In genomic region chr7:21426958-21427860, GRCh38 we compare ENCODE assay signal across 8 cellular contexts. TPM values are rescaled to one million over a fixed set of nuclear protein-coding genes. Genes with fewer than 3 reads are reported as not detected.
DNase-seq lines count a peak whose midpoint lies in the region; ATAC-seq and TF ChIP-seq lines count a peak whose summit lies in the region.

No MANE protein-coding gene starts in this region.

- no peaks in the 10 kb centered on the region for H3K27me3 Mint-ChIP-seq in IgD-negative memory B cell

- DNase-seq in DMS153 (lab: John Stamatoyannopoulos, UW): peak; percentile 99
- peak; percentile 96 for DNase-seq in OCI-M1 (lab: John Stamatoyannopoulos, UW)
- peak; percentile 99 for DNase-seq in activated T-cell treated with anti-CD3 and anti-CD28 coated beads for 48 hours (ENCODE audit: low read depth)
- peak; percentile 62 for DNase-seq in epithelial cell of proximal tubule (ENCODE audit: low read depth)
- peak; percentile 99 for DNase-seq in mucosa of gallbladder (ENCODE audit: low spot score)
- peak; percentile 99 for DNase-seq in stimulated activated CD8-positive, alpha-beta memory T cell treated with anti-CD3 and anti-CD28 coated beads, Interleukin-4, amount 100 ng/mL, for 24 hours (ENCODE audit: low read depth)

- peak overlapping the region; percentile 96 to 100 (median 99) for H3K27ac Mint-ChIP-seq in IgD-negative memory B cell

- H3K36me3 Mint-ChIP-seq in IgD-negative memory B cell: no peaks in the 10 kb centered on the region

- TF ChIP-seq CTCF in epithelial cell of proximal tubule (conservative IDR thresholded peaks at IDR 0.05; ENCODE audit: low read depth, low read length): no peak

- H3K4me1 Mint-ChIP-seq in IgD-negative memory B cell: peaks cover 35 to 43% (median 39%) of the 10 kb centered on the region in 3 donors

- H3K4me3 ChIP-seq in epithelial cell of proximal tubule (ENCODE audit: low read depth, low read length): peak overlapping the region; percentile 91

- peak; percentile 76 for ATAC-seq in GM21576 (IDR thresholded peaks at IDR 0.05; ENCODE audit: unreplicated experiment)

- H3K9me3 Mint-ChIP-seq in IgD-negative memory B cell: no peaks in the 10 kb centered on the region

- peak overlapping the region; percentile 99 to 100 (median 99) for H3K4me3 Mint-ChIP-seq in IgD-negative memory B cell

RNA-seq across cellular contexts. Expression of gene SP4, which starts 0.7 kb away (rescaled TPM):
- 12.6 TPM for polyA plus RNA-seq in IgD-negative memory B cell
- total RNA-seq in epithelial cell of proximal tubule: 3.3 and 4.6 TPM in 2 replicates
- total RNA-seq in mucosa of gallbladder: 6.3 TPM

Comparison
In these comparisons a context has a peak if more than half of its experiments do, and no peak if none do; other contexts are left out.
1. Peak in every context shown above with its lines: DNase-seq, ATAC-seq and H3K4me3 ChIP-seq.